In genomic region chr18:69484699-69485396, GRCh38 we compare ENCODE assay signal across 11 cellular contexts.
DNase-seq lines count a peak whose midpoint lies in the region; ATAC-seq and TF ChIP-seq lines count a peak whose summit lies in the region.
"Had no signal": no experiment of that assay in that cellular context is flagged by ENCODE, and none has a peak within 500 bp of the region (broad histone marks: within the 10 kb centered on the region; RNA-seq: fewer than 3 reads in every experiment).

No MANE protein-coding gene starts in this region.

- H3K36me3 Mint-ChIP-seq in WTC11: no peaks in the 10 kb centered on the region
- no peaks in the 10 kb centered on the region for H3K36me3 Mint-ChIP-seq in glutamatergic neuron (ENCODE audit: unreplicated experiment)

- H3K4me1 Mint-ChIP-seq in WTC11: peaks cover 8% of the 10 kb centered on the region
- peaks cover 9% of the 10 kb centered on the region for H3K4me1 Mint-ChIP-seq in glutamatergic neuron (ENCODE audit: low read depth, unreplicated experiment)

- DNase-seq in AG08396 (ENCODE audit: low spot score): peak; percentile 36
- peak; percentile 11 for DNase-seq in WTC11 (ENCODE audit: low spot score)
- DNase-seq in glutamatergic neuron: no peak
- no peak for DNase-seq in DMS79 treated with DMSO at 0.1 percent for 48 hours (lab: John Stamatoyannopoulos, UW)
- no peak for DNase-seq in NCI-H1436 (lab: John Stamatoyannopoulos, UW)
- no peak for DNase-seq in activated naive CD4-positive, alpha-beta T cell treated with anti-CD3 and anti-CD28 coated beads, Interleukin-2, amount 50 U/mL, for 16 hours
- DNase-seq: BE2C; effector memory CD8-positive, alpha-beta T cell; Karpas-422 had no signal

- TF ChIP-seq CTCF in WTC11 (IDR thresholded peaks at IDR 0.05) (no peak), glutamatergic neuron (IDR thresholded peaks at IDR 0.05; ENCODE audit: partially characterized antibody, unreplicated experiment) (no peak)

- H3K27ac Mint-ChIP-seq in WTC11 (peak overlapping the region; percentile 76; the same call in 1 of the 2 replicates), glutamatergic neuron (ENCODE audit: unreplicated experiment) (peak overlapping the region; percentile 57)
- H3K27ac Mint-ChIP-seq: effector memory CD8-positive, alpha-beta T cell had no signal

- peaks cover 14% of the 10 kb centered on the region for H3K9me3 Mint-ChIP-seq in WTC11
- peaks cover 2% of the 10 kb centered on the region for H3K9me3 Mint-ChIP-seq in glutamatergic neuron (ENCODE audit: unreplicated experiment)
- H3K9me3 Mint-ChIP-seq: effector memory CD8-positive, alpha-beta T cell had no signal

- CTCF ChIA-PET in WTC11 (lab: Charles Lee): interaction anchor here (0.6 to 1.4 kb wide), 4 partner anchors 16 to 556 kb away, joined by 3 to 5 read pairs (median 3); no protein-coding TSS in a partner anchor

- POLR2A ChIA-PET in WTC11 (lab: Charles Lee): no interaction called here

- no peaks in the 10 kb centered on the region for H3K27me3 Mint-ChIP-seq in WTC11 (ENCODE audit: low read depth)
- no peaks in the 10 kb centered on the region for H3K27me3 Mint-ChIP-seq in glutamatergic neuron (ENCODE audit: unreplicated experiment)

- no peak overlapping the region for H3K4me3 Mint-ChIP-seq in WTC11
- H3K4me3 Mint-ChIP-seq in glutamatergic neuron (ENCODE audit: unreplicated experiment): no peak overlapping the region
- H3K4me3 Mint-ChIP-seq: effector memory CD8-positive, alpha-beta T cell had no signal

- ATAC-seq in HG02885 (IDR thresholded peaks at IDR 0.05; ENCODE audit: poor library complexity, unreplicated experiment): peak; percentile 42
- peak; percentile 81 for ATAC-seq in WTC11
- ATAC-seq in GM21619 (IDR thresholded peaks at IDR 0.05; ENCODE audit: unreplicated experiment): no peak
- ATAC-seq: effector memory CD8-positive, alpha-beta T cell had no signal

TF ChIP-seq in WTC11, 78 proteins besides CTCF, POLR2A, EP300 and RAD21:
- peak; percentile 68 for TF ChIP-seq GABPB1 (CRISPR knock-in tag; IDR thresholded peaks at IDR 0.05)
- TF ChIP-seq, protein P1, sequence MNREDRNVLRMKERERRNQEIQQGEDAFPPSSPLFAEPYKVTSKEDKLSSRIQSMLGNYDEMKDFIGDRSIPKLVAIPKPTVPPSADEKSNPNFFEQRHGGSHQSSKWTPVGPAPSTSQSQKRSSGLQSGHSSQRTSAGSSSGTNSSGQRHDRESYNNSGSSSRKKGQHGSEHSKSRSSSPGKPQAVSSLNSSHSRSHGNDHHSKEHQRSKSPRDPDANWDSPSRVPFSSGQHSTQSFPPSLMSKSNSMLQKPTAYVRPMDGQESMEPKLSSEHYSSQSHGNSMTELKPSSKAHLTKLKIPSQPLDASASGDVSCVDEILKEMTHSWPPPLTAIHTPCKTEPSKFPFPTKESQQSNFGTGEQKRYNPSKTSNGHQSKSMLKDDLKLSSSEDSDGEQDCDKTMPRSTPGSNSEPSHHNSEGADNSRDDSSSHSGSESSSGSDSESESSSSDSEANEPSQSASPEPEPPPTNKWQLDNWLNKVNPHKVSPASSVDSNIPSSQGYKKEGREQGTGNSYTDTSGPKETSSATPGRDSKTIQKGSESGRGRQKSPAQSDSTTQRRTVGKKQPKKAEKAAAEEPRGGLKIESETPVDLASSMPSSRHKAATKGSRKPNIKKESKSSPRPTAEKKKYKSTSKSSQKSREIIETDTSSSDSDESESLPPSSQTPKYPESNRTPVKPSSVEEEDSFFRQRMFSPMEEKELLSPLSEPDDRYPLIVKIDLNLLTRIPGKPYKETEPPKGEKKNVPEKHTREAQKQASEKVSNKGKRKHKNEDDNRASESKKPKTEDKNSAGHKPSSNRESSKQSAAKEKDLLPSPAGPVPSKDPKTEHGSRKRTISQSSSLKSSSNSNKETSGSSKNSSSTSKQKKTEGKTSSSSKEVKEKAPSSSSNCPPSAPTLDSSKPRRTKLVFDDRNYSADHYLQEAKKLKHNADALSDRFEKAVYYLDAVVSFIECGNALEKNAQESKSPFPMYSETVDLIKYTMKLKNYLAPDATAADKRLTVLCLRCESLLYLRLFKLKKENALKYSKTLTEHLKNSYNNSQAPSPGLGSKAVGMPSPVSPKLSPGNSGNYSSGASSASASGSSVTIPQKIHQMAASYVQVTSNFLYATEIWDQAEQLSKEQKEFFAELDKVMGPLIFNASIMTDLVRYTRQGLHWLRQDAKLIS (CRISPR knock-in tag; IDR thresholded peaks at IDR 0.05; ENCODE audit: borderline replicate concordance): no peak
TF ChIP-seq in WTC11: peak in this region for 1.

Comparison
In these comparisons a context has a peak if more than half of its experiments do, and no peak if none do; other contexts are left out.
1. DNase-seq: peak in AG08396 (single experiment) and WTC11 (single experiment); none in glutamatergic neuron (single experiment), DMS79 treated with DMSO at 0.1 percent for 48 hours (single experiment), NCI-H1436 (single experiment) and activated naive CD4-positive, alpha-beta T cell treated with anti-CD3 and anti-CD28 coated beads, Interleukin-2, amount 50 U/mL, for 16 hours (single experiment).